Comparison of ENCODE assay signal across 2 cellular contexts in the genomic region with DNA sequence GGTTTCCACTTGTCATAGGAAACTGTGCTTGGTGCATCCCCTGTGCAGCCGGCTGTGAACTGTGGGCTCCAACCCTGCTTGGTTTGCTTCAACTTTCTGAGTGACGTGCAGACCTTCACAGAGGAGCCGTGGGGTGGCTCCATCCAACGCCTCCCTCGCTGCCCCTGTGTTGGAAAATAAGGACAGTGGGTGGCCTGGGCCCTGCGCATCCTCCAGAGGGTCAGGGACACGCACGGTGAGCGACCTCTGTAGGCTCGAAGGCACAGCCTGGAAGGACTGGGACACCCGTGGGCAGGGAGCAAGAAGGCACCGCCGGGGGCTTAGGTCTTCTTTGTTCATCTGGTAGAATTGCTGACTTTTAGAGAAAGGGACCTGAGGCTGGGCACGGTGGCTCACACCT.
TF ChIP-seq lines count a peak whose summit lies in the region.

No MANE protein-coding gene starts in this region.

TF ChIP-seq in IMR-90, 13 proteins besides CTCF, POLR2A, EP300 and RAD21:
- TF ChIP-seq CHD1 (IDR thresholded peaks at IDR 0.05; ENCODE audit: low read depth, low read length) (no peak), MXI1 (IDR thresholded peaks at IDR 0.05; ENCODE audit: borderline replicate concordance, low read depth, low read length) (no peak), RCOR1 (IDR thresholded peaks at IDR 0.05; ENCODE audit: insufficient replicate concordance, low read length) (no peak), NFE2L2 (IDR thresholded peaks at IDR 0.05; ENCODE audit: low read depth, low read length) (no peak), RFX5 (IDR thresholded peaks at IDR 0.05; ENCODE audit: low read depth, low read length) (no peak), CEBPB (IDR thresholded peaks at IDR 0.05; ENCODE audit: low read depth, low read length) (no peak), MAFK (IDR thresholded peaks at IDR 0.05; ENCODE audit: low read depth, low read length) (no peak)
- TF ChIP-seq, protein P1, sequence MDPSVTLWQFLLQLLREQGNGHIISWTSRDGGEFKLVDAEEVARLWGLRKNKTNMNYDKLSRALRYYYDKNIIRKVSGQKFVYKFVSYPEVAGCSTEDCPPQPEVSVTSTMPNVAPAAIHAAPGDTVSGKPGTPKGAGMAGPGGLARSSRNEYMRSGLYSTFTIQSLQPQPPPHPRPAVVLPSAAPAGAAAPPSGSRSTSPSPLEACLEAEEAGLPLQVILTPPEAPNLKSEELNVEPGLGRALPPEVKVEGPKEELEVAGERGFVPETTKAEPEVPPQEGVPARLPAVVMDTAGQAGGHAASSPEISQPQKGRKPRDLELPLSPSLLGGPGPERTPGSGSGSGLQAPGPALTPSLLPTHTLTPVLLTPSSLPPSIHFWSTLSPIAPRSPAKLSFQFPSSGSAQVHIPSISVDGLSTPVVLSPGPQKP (IDR thresholded peaks at IDR 0.05; ENCODE audit: borderline replicate concordance, low read depth, low read length) = no peak
- TF ChIP-seq, protein P2, sequence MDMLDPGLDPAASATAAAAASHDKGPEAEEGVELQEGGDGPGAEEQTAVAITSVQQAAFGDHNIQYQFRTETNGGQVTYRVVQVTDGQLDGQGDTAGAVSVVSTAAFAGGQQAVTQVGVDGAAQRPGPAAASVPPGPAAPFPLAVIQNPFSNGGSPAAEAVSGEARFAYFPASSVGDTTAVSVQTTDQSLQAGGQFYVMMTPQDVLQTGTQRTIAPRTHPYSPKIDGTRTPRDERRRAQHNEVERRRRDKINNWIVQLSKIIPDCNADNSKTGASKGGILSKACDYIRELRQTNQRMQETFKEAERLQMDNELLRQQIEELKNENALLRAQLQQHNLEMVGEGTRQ (IDR thresholded peaks at IDR 0.05; ENCODE audit: low read depth, low read length) = no peak

TF ChIP-seq in H1, 55 proteins besides CTCF, POLR2A, EP300 and RAD21:
- TF ChIP-seq SIX5 (IDR thresholded peaks at IDR 0.05; ENCODE audit: low read depth, low read length) (no peak), RBBP5 (IDR thresholded peaks at IDR 0.05; ENCODE audit: borderline replicate concordance, low read depth, low read length) (no peak), RXRA (IDR thresholded peaks at IDR 0.05; ENCODE audit: insufficient read depth, low read depth, low read length) (no peak), CBX5 (IDR thresholded peaks at IDR 0.05; ENCODE audit: low read depth, low read length) (no peak), CHD1 (IDR thresholded peaks at IDR 0.05; ENCODE audit: low read depth, low read length) (no peak), JUN (IDR thresholded peaks at IDR 0.05; ENCODE audit: low read depth, low read length) (no peak), TCF12 (IDR thresholded peaks at IDR 0.05; ENCODE audit: low read depth, low read length) (no peak), HDAC6 (IDR thresholded peaks at IDR 0.05; ENCODE audit: low read depth, low read length) (no peak), KDM5A (IDR thresholded peaks at IDR 0.05; ENCODE audit: low read length) (no peak), HDAC2 (IDR thresholded peaks at IDR 0.05; ENCODE audit: borderline replicate concordance in 1 of 2, low read depth in 2 of 2, low read length in 2 of 2) (no peak), SAP30 (IDR thresholded peaks at IDR 0.05; ENCODE audit: insufficient read depth, insufficient replicate concordance, low read length) (no peak), CBX8 (IDR thresholded peaks at IDR 0.05; ENCODE audit: borderline replicate concordance, low read depth, low read length) (no peak), MAFK (IDR thresholded peaks at IDR 0.05; ENCODE audit: low read depth, low read length) (no peak), TAF7 (optimal IDR thresholded peaks at IDR 0.05; ENCODE audit: borderline replicate concordance, low read depth, low read length) (no peak)
